In the genomic region with DNA sequence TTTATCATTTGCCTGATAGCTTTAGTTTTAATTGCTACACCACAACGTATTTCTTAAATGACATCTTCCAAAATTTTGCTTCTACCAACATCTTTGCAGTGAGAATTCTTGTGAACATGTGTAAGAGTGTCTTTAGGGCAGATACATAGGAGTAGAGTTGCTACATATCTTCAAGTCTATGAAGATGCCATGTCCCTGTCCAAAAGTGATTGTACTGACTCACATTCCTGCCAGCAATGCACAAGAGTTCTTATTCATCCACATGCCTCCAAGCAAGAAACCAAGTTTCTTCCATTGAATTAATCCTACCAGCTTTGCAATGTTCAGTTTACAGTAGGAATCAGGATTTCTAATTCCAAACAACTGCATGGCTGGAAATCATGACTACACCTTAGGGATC, we compare ENCODE assay signal across 21 cellular contexts. TPM values are rescaled to one million over a fixed set of nuclear protein-coding genes. Genes with fewer than 3 reads are reported as not detected.
A peak's percentile ranks its signal among the peaks of the same experiment; 100 is the strongest.
DNase-seq lines count a peak whose midpoint lies in the region; ATAC-seq and TF ChIP-seq lines count a peak whose summit lies in the region.
"Had no signal": no experiment of that assay in that cellular context is flagged by ENCODE, and none has a peak within 500 bp of the region (broad histone marks: within the 10 kb centered on the region; RNA-seq: fewer than 3 reads in every experiment).

No MANE protein-coding gene starts in this region.

- no peak for TF ChIP-seq CTCF in suprapubic skin (IDR thresholded peaks at IDR 0.05)

- H3K9me3 ChIP-seq in adipocyte (ENCODE audit: control insufficient read depth, low read length), result no peaks in the 10 kb centered on the region
- no peaks in the 10 kb centered on the region for H3K9me3 ChIP-seq in suprapubic skin
- H3K9me3 ChIP-seq: tibial nerve had no signal

- no peak for TF ChIP-seq POLR2A in suprapubic skin (IDR thresholded peaks at IDR 0.05)

- peaks cover 21% of the 10 kb centered on the region for H3K4me1 Mint-ChIP-seq in T-helper 2 cell treated with Interferon-gamma antibody and Interleukin-4, amounts not matched to agents 5 μg/mL and 100 μg/mL, for 36 hours (ENCODE audit: low read depth)

- peak overlapping the region; percentile 16 for H3K27ac ChIP-seq in suprapubic skin
- H3K27ac ChIP-seq: HL-60, tibial nerve had no signal

- H3K4me1 ChIP-seq in adipocyte (ENCODE audit: control insufficient read depth, insufficient read depth, low read length), result no peaks in the 10 kb centered on the region
- H3K4me1 ChIP-seq in suprapubic skin, result peaks cover 49% of the 10 kb centered on the region
- H3K4me1 ChIP-seq: tibial nerve had no signal

- H3K27me3 ChIP-seq in adipocyte (replicated peaks; ENCODE audit: control insufficient read depth, insufficient read depth, low read length), result no peaks in the 10 kb centered on the region
- no peaks in the 10 kb centered on the region for H3K27me3 ChIP-seq in suprapubic skin
- H3K27me3 ChIP-seq: tibial nerve had no signal

- intact Hi-C loops in Right ventricle myocardium superior (cut with DNase I), result no loop called here

- H3K27ac Mint-ChIP-seq in T-helper 2 cell treated with Interferon-gamma antibody and Interleukin-4, amounts not matched to agents 5 μg/mL and 100 μg/mL, for 36 hours, result peak overlapping the region; percentile 17
- H3K27ac Mint-ChIP-seq: activated CD8-positive, alpha-beta T cell treated with anti-CD3 and anti-CD28 coated beads for 36 hours; stimulated activated memory B cell treated with anti-CD40 and anti-IgM and Interleukin-4, amounts not matched to agents 10 μg/mL and 1 μg/mL and 100 μg/mL, for 72 hours had no signal

- peaks cover 30% of the 10 kb centered on the region for H3K36me3 Mint-ChIP-seq in T-helper 2 cell treated with Interferon-gamma antibody and Interleukin-4, amounts not matched to agents 5 μg/mL and 100 μg/mL, for 36 hours (ENCODE audit: low read depth)

- DNase-seq in T-helper 2 cell treated with Interferon-gamma antibody and Interleukin-4, amounts not matched to agents 5 μg/mL and 100 μg/mL, for 36 hours (ENCODE audit: low spot score), result no peak
- DNase-seq in T-helper 2 cell (no peak), adipocyte (ENCODE audit: low read depth) (peak; percentile 15), fibroblast of gingiva (ENCODE audit: low read depth) (peak; percentile 21), suprapubic skin (ENCODE audit: low spot score in 2 of 2) (no peak), AG08395 (ENCODE audit: low spot score) (no peak), LoVo (ENCODE audit: low spot score) (no peak), Right ventricle myocardium superior (no peak)
- DNase-seq: activated CD8-positive, alpha-beta T cell treated with anti-CD3 and anti-CD28 coated beads for 36 hours; activated T-cell treated with anti-CD3 and anti-CD28 coated beads, Interleukin-2, amount 50 U/mL, for 48 hours; C1 segment of cervical spinal cord; cerebellar nuclear complex; head of caudate nucleus; mesendoderm; NCI-H1105 treated with DMSO at 0.1 percent for 48 hours; RPMI8226 had no signal

- ATAC-seq in Right ventricle myocardium superior (ENCODE audit: poor library complexity), result no peak
- ATAC-seq: activated CD8-positive, alpha-beta T cell treated with anti-CD3 and anti-CD28 coated beads for 36 hours; stimulated activated memory B cell treated with anti-CD40 and anti-IgM and Interleukin-4, amounts not matched to agents 10 μg/mL and 1 μg/mL and 100 μg/mL, for 72 hours had no signal

- H3K4me3 ChIP-seq in adipocyte (ENCODE audit: low read length) (no peak overlapping the region), suprapubic skin (no peak overlapping the region)
- H3K4me3 ChIP-seq: tibial nerve had no signal

- no peak for TF ChIP-seq EP300 in suprapubic skin (IDR thresholded peaks at IDR 0.05)

- 57% methylated on average over 1 of the region's 1 CpG for WGBS in suprapubic skin

- no peaks in the 10 kb centered on the region for H3K27me3 Mint-ChIP-seq in T-helper 2 cell treated with Interferon-gamma antibody and Interleukin-4, amounts not matched to agents 5 μg/mL and 100 μg/mL, for 36 hours (ENCODE audit: low read depth)
- H3K27me3 Mint-ChIP-seq: activated CD8-positive, alpha-beta T cell treated with anti-CD3 and anti-CD28 coated beads for 36 hours; stimulated activated memory B cell treated with anti-CD40 and anti-IgM and Interleukin-4, amounts not matched to agents 10 μg/mL and 1 μg/mL and 100 μg/mL, for 72 hours had no signal

- H3K36me3 ChIP-seq in adipocyte (ENCODE audit: control insufficient read depth, insufficient read depth, low read length, severe bottlenecking) (peaks cover 23% of the 10 kb centered on the region), suprapubic skin (peaks cover 24% of the 10 kb centered on the region)

- H3K9me3 Mint-ChIP-seq in T-helper 2 cell treated with Interferon-gamma antibody and Interleukin-4, amounts not matched to agents 5 μg/mL and 100 μg/mL, for 36 hours, result no peaks in the 10 kb centered on the region
- H3K9me3 Mint-ChIP-seq: activated CD8-positive, alpha-beta T cell treated with anti-CD3 and anti-CD28 coated beads for 36 hours; stimulated activated memory B cell treated with anti-CD40 and anti-IgM and Interleukin-4, amounts not matched to agents 10 μg/mL and 1 μg/mL and 100 μg/mL, for 72 hours had no signal

- no peak overlapping the region for H3K9ac ChIP-seq in adipocyte (ENCODE audit: low read length)

- H3K4me3 Mint-ChIP-seq in T-helper 2 cell treated with Interferon-gamma antibody and Interleukin-4, amounts not matched to agents 5 μg/mL and 100 μg/mL, for 36 hours, result no peak overlapping the region
- H3K4me3 Mint-ChIP-seq: activated CD8-positive, alpha-beta T cell treated with anti-CD3 and anti-CD28 coated beads for 36 hours; stimulated activated memory B cell treated with anti-CD40 and anti-IgM and Interleukin-4, amounts not matched to agents 10 μg/mL and 1 μg/mL and 100 μg/mL, for 72 hours had no signal

RNA-seq across cellular contexts. Expression of gene BCL2L10, which starts 44.6 kb away (rescaled TPM):
- total RNA-seq in suprapubic skin (10 to 100 TPM in 3 of 4 donors, 1 to 10 TPM in 1; 9.3 to 18.1 (median 15.1) TPM), Right ventricle myocardium superior (not detected)
- total RNA-seq: A172; activated CD8-positive, alpha-beta T cell treated with anti-CD3 and anti-CD28 coated beads for 36 hours; H1; tibial nerve had no signal

RNA-seq across cellular contexts. Expression of gene MAPK6, which starts 49.0 kb away (rescaled TPM):
- total RNA-seq in suprapubic skin (10 to 100 TPM; 50.0 to 87.1 (median 69.2) TPM), Right ventricle myocardium superior (17.6 TPM)

Comparison
In these comparisons a context has a peak if more than half of its experiments do, and no peak if none do; other contexts are left out.
1. DNase-seq: peak in adipocyte (single experiment) and fibroblast of gingiva (single experiment); none in T-helper 2 cell treated with Interferon-gamma antibody and Interleukin-4, amounts not matched to agents 5 μg/mL and 100 μg/mL, for 36 hours (single experiment), T-helper 2 cell (0 of 5), suprapubic skin (0 of 2), AG08395 (single experiment), LoVo (single experiment) and Right ventricle myocardium superior (single experiment).
2. RNA of gene BCL2L10, which starts 44.6 kb away (total RNA-seq): 9.3 to 18.1 TPM in suprapubic skin; not detected in Right ventricle myocardium superior (single experiment); every median in the first group is over 10 times any median in the second.